35 cellular contexts compared by ENCODE assay signal in genomic region chr18:35112696-35113095, GRCh38.
"Had no signal": no experiment of that assay in that cellular context is flagged by ENCODE, and none has a peak within 500 bp of the region (broad histone marks: within the 10 kb centered on the region; RNA-seq: fewer than 3 reads in every experiment).

No MANE protein-coding gene starts in this region.

- H3K9me3 ChIP-seq: body of pancreas, breast epithelium had no signal

- H3K4me1 ChIP-seq: body of pancreas, breast epithelium had no signal

- H3K27me3 ChIP-seq: adrenal gland, body of pancreas, brain microvascular endothelial cell, breast epithelium had no signal

- H3K4me3 Mint-ChIP-seq: activated B cell treated with CpG ODN at 0.5 μM for 24 hours; activated CD4-positive, alpha-beta memory T cell treated with anti-CD3 and anti-CD28 coated beads for 36 hours; activated CD4-positive, alpha-beta T cell treated with anti-CD3 and anti-CD28 coated beads, Interleukin-2, amount 10 ng/mL, durations not matched to agents 24 days and 14 days; activated CD8-positive, alpha-beta T cell treated with anti-CD3 and anti-CD28 coated beads for 36 hours; activated naive CD4-positive, alpha-beta T cell treated with anti-CD3 and anti-CD28 coated beads for 36 hours; activated T-cell treated with anti-CD3 and anti-CD28 coated beads, Interleukin-2, amount 50 U/mL, for 4 hours; activated T-cell treated with anti-CD3 and anti-CD28 coated beads, Interleukin-2, amount 50 U/mL, for 72 hours; activated T-helper 1 cell treated with anti-CD3 and anti-CD28 coated beads, Interleukin-12 subunit alpha, Interleukin-12 subunit beta, Interleukin-2, Interleukin-4 antibody, amounts not matched to agents 30 ng/mL and 10 ng/mL and 1 ng/mL, durations not matched to agents 14 hours and 24 hours and 36 hours; activated T-helper 17 cell treated with anti-CD3 and anti-CD28 coated beads, Interleukin-2, amount 50 U/mL, for 72 hours; T-helper 2 cell treated with Interferon-gamma antibody and Interleukin-4, amounts not matched to agents 5 μg/mL and 100 μg/mL, for 36 hours had no signal

- H3K27me3 Mint-ChIP-seq: activated B cell treated with CpG ODN at 0.5 μM for 24 hours; activated CD4-positive, alpha-beta memory T cell treated with anti-CD3 and anti-CD28 coated beads for 36 hours; activated CD4-positive, alpha-beta T cell treated with anti-CD3 and anti-CD28 coated beads, Interleukin-2, amount 10 ng/mL, durations not matched to agents 24 days and 14 days; activated CD8-positive, alpha-beta T cell treated with anti-CD3 and anti-CD28 coated beads for 36 hours; activated T-helper 17 cell treated with anti-CD3 and anti-CD28 coated beads, Interleukin-2, amount 50 U/mL, for 72 hours had no signal

- ATAC-seq: activated CD8-positive, alpha-beta T cell treated with anti-CD3 and anti-CD28 coated beads for 36 hours; activated naive CD4-positive, alpha-beta T cell treated with anti-CD3 and anti-CD28 coated beads, Interleukin-2, amount 50 U/mL, for 72 hours; activated T-cell treated with anti-CD3 and anti-CD28 coated beads, Interleukin-2, amount 50 U/mL, for 4 hours; activated T-cell treated with anti-CD3 and anti-CD28 coated beads, Interleukin-2, amount 50 U/mL, for 72 hours; activated T-helper 17 cell treated with anti-CD3 and anti-CD28 coated beads, Interleukin-2, amount 50 U/mL, for 72 hours; body of pancreas had no signal

- H3K36me3 ChIP-seq: adrenal gland, brain microvascular endothelial cell, breast epithelium had no signal

- H3K27ac Mint-ChIP-seq: activated B cell treated with CpG ODN at 0.5 μM for 24 hours; activated CD4-positive, alpha-beta memory T cell treated with anti-CD3 and anti-CD28 coated beads for 36 hours; activated CD4-positive, alpha-beta T cell treated with anti-CD3 and anti-CD28 coated beads, Interleukin-2, amount 10 ng/mL, durations not matched to agents 24 days and 14 days; activated CD8-positive, alpha-beta T cell treated with anti-CD3 and anti-CD28 coated beads for 36 hours; activated naive CD4-positive, alpha-beta T cell treated with anti-CD3 and anti-CD28 coated beads for 36 hours; activated naive CD4-positive, alpha-beta T cell treated with anti-CD3 and anti-CD28 coated beads, Interleukin-2, amount 50 U/mL, for 72 hours; activated T-cell treated with anti-CD3 and anti-CD28 coated beads, Interleukin-2, amount 50 U/mL, for 72 hours; activated T-helper 1 cell treated with anti-CD3 and anti-CD28 coated beads, Interleukin-12 subunit alpha, Interleukin-12 subunit beta, Interleukin-2, Interleukin-4 antibody, amounts not matched to agents 30 ng/mL and 10 ng/mL and 1 ng/mL, durations not matched to agents 14 hours and 24 hours and 36 hours; activated T-helper 17 cell treated with anti-CD3 and anti-CD28 coated beads, Interleukin-2, amount 50 U/mL, for 72 hours; T-helper 2 cell treated with Interferon-gamma antibody and Interleukin-4, amounts not matched to agents 5 μg/mL and 100 μg/mL, for 36 hours had no signal

- H3K4me3 ChIP-seq: adrenal gland, body of pancreas, breast epithelium had no signal

- H3K27ac ChIP-seq: body of pancreas, brain microvascular endothelial cell, breast epithelium, VCaP had no signal

- FAIRE-seq: astrocyte, colon, TTC549 had no signal

- DNase-seq: activated B cell treated with CpG ODN at 0.5 μM for 24 hours; activated CD4-positive, alpha-beta memory T cell treated with anti-CD3 and anti-CD28 coated beads for 36 hours; activated CD4-positive, alpha-beta T cell treated with anti-CD3 and anti-CD28 coated beads for 4 hours; activated CD4-positive, alpha-beta T cell treated with anti-CD3 and anti-CD28 coated beads, Interleukin-2, amount 10 ng/mL, durations not matched to agents 24 days and 14 days; activated CD4-positive, alpha-beta T cell treated with anti-CD3 and anti-CD28 coated beads, Interleukin-2, amount 50 U/mL, for 1 hour; activated CD4-positive, alpha-beta T cell treated with anti-CD3 and anti-CD28 coated beads, Interleukin-2, amount 50 U/mL, for 4 hours; activated CD4-positive, CD25-positive, alpha-beta regulatory T cell treated with anti-CD3 and anti-CD28 coated beads, Interleukin-2, amount 50 U/mL, for 72 hours; activated CD8-positive, alpha-beta memory T cell treated with anti-CD3 and anti-CD28 coated beads, Interleukin-2, amount 50 U/mL, for 4 hours; activated CD8-positive, alpha-beta T cell treated with anti-CD3 and anti-CD28 coated beads for 36 hours; activated effector memory CD4-positive, alpha-beta T cell treated with anti-CD3 and anti-CD28 coated beads, Interleukin-2, amount 50 U/mL, for 16 hours; activated gamma-delta T cell treated with Interleukin-2 at 50 U/mL for 16 hours; activated naive CD4-positive, alpha-beta T cell; activated naive CD4-positive, alpha-beta T cell treated with anti-CD3 and anti-CD28 coated beads for 36 hours; activated naive CD4-positive, alpha-beta T cell treated with anti-CD3 and anti-CD28 coated beads, Interleukin-2, amount 50 U/mL, for 16 hours; activated T-cell treated with anti-CD3 and anti-CD28 coated beads for 4 hours; activated T-cell treated with anti-CD3 and anti-CD28 coated beads, Interleukin-2, amount 50 U/mL, for 1 hour; activated T-cell treated with anti-CD3 and anti-CD28 coated beads, Interleukin-2, amount 50 U/mL, for 4 hours; activated T-cell treated with anti-CD3 and anti-CD28 coated beads, Interleukin-2, amount 50 U/mL, for 72 hours; adrenal gland; amniotic stem cell; aorta; body of pancreas; brain microvascular endothelial cell; central memory CD4-positive, alpha-beta T cell; T-helper 2 cell; T-helper 9 cell had no signal

- H3K9me3 Mint-ChIP-seq: activated CD4-positive, alpha-beta memory T cell treated with anti-CD3 and anti-CD28 coated beads for 36 hours; activated T-cell treated with anti-CD3 and anti-CD28 coated beads, Interleukin-2, amount 50 U/mL, for 4 hours; activated T-helper 17 cell treated with anti-CD3 and anti-CD28 coated beads, Interleukin-2, amount 50 U/mL, for 72 hours had no signal
